ENCODE assay signal across 19 cellular contexts in the genomic region with DNA sequence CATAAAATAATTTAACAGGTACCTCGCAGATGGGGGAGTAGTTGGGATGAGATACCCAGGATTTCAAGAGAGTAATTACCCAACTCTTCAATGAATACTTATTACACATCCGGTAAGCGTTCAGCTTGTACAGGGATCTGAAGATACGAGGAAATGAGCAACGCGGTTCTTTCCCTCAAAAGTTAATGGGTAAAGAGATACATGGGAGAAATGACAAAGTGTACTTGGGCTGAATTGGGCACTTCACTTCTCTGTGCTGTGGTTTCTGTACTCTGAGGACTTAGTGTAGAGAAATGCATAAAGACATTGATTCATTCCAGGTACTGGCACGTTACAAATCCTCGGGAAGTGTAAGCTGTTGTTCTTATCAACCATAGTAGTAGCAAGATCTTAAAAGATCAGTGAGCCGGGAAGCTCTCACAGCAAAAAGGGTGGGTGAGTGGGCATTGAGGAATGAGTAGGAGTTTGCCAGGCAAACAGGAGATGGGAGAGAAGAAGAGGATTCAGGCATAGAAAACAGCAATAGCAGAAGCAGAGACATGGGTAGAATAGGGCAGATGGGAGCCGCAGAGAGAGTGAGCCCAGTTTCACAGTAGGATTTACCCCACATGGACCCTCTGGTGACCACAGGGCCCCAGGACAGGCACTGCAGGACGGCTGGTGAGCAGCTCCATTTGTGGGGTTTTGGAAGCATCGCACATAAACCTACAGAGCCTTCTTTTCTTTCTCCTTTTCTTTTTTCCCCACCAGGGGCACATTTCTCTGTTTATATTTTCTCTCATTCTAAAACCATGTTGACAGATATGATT.
DNase-seq lines count a peak whose midpoint lies in the region; ATAC-seq, FAIRE-seq and TF ChIP-seq lines count a peak whose summit lies in the region.
"Had no signal": no experiment of that assay in that cellular context is flagged by ENCODE, and none has a peak within 500 bp of the region (broad histone marks: within the 10 kb centered on the region; RNA-seq: fewer than 3 reads in every experiment).

No MANE protein-coding gene starts in this region.

- H3K27me3 ChIP-seq in left lung: no peaks in the 10 kb centered on the region
- H3K27me3 ChIP-seq: upper lobe of left lung had no signal

- H3K36me3 ChIP-seq in OCI-LY7 (ENCODE audit: insufficient read depth, low read length): no peaks in the 10 kb centered on the region
- no peaks in the 10 kb centered on the region for H3K36me3 ChIP-seq in left lung
- H3K36me3 ChIP-seq: upper lobe of left lung had no signal

- H3K9me2 ChIP-seq in OCI-LY7 (ENCODE audit: insufficient read depth, low read length): no peaks in the 10 kb centered on the region

- no peak overlapping the region for H2AFZ ChIP-seq in OCI-LY7 (ENCODE audit: low read length)

- POLR2A ChIA-PET in OCI-LY7 (lab: Charles Lee): interaction anchor here (0.8 kb wide), 1 partner anchor 1728 kb away, joined by 3 read pairs; no protein-coding TSS in a partner anchor

- no peak for DNase-seq in OCI-LY7 (ENCODE audit: low spot score)
- DNase-seq in choroid plexus epithelial cell (ENCODE audit: low read depth): no peak
- no peak for DNase-seq in left lung
- no peak for DNase-seq in NCI-H345 treated with DMSO at 0.1 percent for 48 hours (lab: John Stamatoyannopoulos, UW; ENCODE audit: unreplicated experiment)
- no peak for DNase-seq in NCI-H82 (lab: John Stamatoyannopoulos, UW)
- no peak for DNase-seq in activated naive CD4-positive, alpha-beta T cell treated with anti-CD3 and anti-CD28 coated beads, Interleukin-2, amount 50 U/mL, for 16 hours
- DNase-seq in occipital lobe (lab: John Stamatoyannopoulos, UW): no peak
- DNase-seq: activated CD4-positive, alpha-beta T cell treated with anti-CD3 and anti-CD28 coated beads, Interleukin-2, amount 50 U/mL, for 48 hours; caudate nucleus; CD4-positive, alpha-beta T cell; DMS79 treated with DMSO at 0.1 percent for 48 hours; foreskin melanocyte; H9; KBM-7; NCI-H69; RPMI8226; stimulated activated CD4-positive, alpha-beta T cell treated with anti-CD3 and anti-CD28 coated beads, Interleukin-12 subunit alpha, Interleukin-12 subunit beta, amount 100 ng/mL, for 4 hours; upper lobe of left lung had no signal

- peak; percentile 30 for FAIRE-seq in A204.1 (lab: Jason Lieb, UNC)

- H3K4me1 ChIP-seq in OCI-LY7 (ENCODE audit: insufficient read depth, low read length, poor library complexity, severe bottlenecking): no peaks in the 10 kb centered on the region
- peaks cover 10 to 33% of the 10 kb centered on the region in 2 donors for H3K4me1 ChIP-seq in left lung

- BruUV-seq in OCI-LY7 (replicated peaks; lab: Mats Ljungman, UMichigan): no TSS peak

- H3K27ac ChIP-seq in OCI-LY7 (ENCODE audit: low read depth, low read length, poor library complexity, severe bottlenecking): no peak overlapping the region
- no peak overlapping the region for H3K27ac ChIP-seq in left lung
- H3K27ac ChIP-seq: upper lobe of left lung had no signal

- no peaks in the 10 kb centered on the region for H3K79me2 ChIP-seq in OCI-LY7 (ENCODE audit: insufficient read depth, low read depth, low read length)

- no peak overlapping the region for H3K4me2 ChIP-seq in OCI-LY7 (ENCODE audit: low read length)

- H4K20me1 ChIP-seq in OCI-LY7 (ENCODE audit: insufficient read depth, low read length): no peaks in the 10 kb centered on the region

- ATAC-seq in left lung: peak; percentile 23

- no peak overlapping the region for H3K4me3 ChIP-seq in OCI-LY7 (ENCODE audit: low read depth, low read length, poor library complexity, severe bottlenecking)
- H3K4me3 ChIP-seq in choroid plexus epithelial cell (ENCODE audit: low read depth, low read length): no peak overlapping the region
- H3K4me3 ChIP-seq in left lung: no peak overlapping the region
- H3K4me3 ChIP-seq: upper lobe of left lung had no signal

- H3K9me3 ChIP-seq in OCI-LY7 (ENCODE audit: low read length): no peaks in the 10 kb centered on the region
- no peaks in the 10 kb centered on the region for H3K9me3 ChIP-seq in left lung
- H3K9me3 ChIP-seq: upper lobe of left lung had no signal

- TF ChIP-seq CTCF in OCI-LY7 (conservative IDR thresholded peaks at IDR 0.05; ENCODE audit: low read length) (0 out of 2 replicates have a peak, but pooled peaks have one; percentile 28), choroid plexus epithelial cell (conservative IDR thresholded peaks at IDR 0.05; ENCODE audit: low read depth, low read length) (peak; percentile 30), left lung (IDR thresholded peaks at IDR 0.05) (no peak)

- intact Hi-C loops in OCI-LY7 (cut with micrococcal nuclease; ENCODE audit: unreplicated experiment): no loop called here
- intact Hi-C loops in left lung (cut with DNase I): no loop called here

- CTCF ChIA-PET in OCI-LY7 (lab: Charles Lee; ENCODE audit: unreplicated experiment): no interaction called here

Comparison
In these comparisons a context has a peak if more than half of its experiments do, and no peak if none do; other contexts are left out.
1. CTCF ChIP-seq: peak in OCI-LY7 (single experiment) and choroid plexus epithelial cell (single experiment); none in left lung (0 of 2).